In genomic region chr16:58801838-58802237, GRCh38 we compare ENCODE assay signal across 35 cellular contexts.
"Had no signal": no experiment of that assay in that cellular context is flagged by ENCODE, and none has a peak within 500 bp of the region (broad histone marks: within the 10 kb centered on the region; RNA-seq: fewer than 3 reads in every experiment).

No MANE protein-coding gene starts in this region.

- H3K4me3 ChIP-seq: MG63 had no signal

- H3K27ac ChIP-seq: KMS-11 had no signal

- H3K9ac ChIP-seq: KMS-11 had no signal

- DNase-seq: Karpas-422, Kasumi-1, MG63, MM.1S, MV-4-11, NCI-H1048, NCI-H1092, NCI-H1092 treated with DMSO at 0.1 percent for 48 hours, NCI-H1105, NCI-H1105 treated with DMSO at 0.1 percent for 48 hours, NCI-H1417, NCI-H1417 treated with DMSO at 0.1 percent for 48 hours, NCI-H1436, NCI-H1436 treated with DMSO at 0.1 percent for 48 hours, NCI-H146, NCI-H1694, NCI-H1694 treated with DMSO at 0.1 percent for 48 hours, NCI-H187, NCI-H187 treated with DMSO at 0.1 percent for 48 hours, NCI-H1930, NCI-H2029, NCI-H2029 treated with DMSO at 0.1 percent for 48 hours, NCI-H2081, NCI-H2081 treated with DMSO at 0.1 percent for 48 hours, NCI-H2107, NCI-H2171, NCI-H2171 treated with DMSO at 0.1 percent for 48 hours, NCI-H2227 treated with DMSO at 0.1 percent for 48 hours, NCI-H226, NCI-H345, NCI-H446, NCI-H446 treated with DMSO at 0.1 percent for 48 hours, NCI-H510A, NCI-H510A treated with DMSO at 0.1 percent for 48 hours had no signal

- H3K36me3 ChIP-seq: MG63 had no signal

- H3K27me3 ChIP-seq: MG63 had no signal

- H3K4me2 ChIP-seq: KMS-11 had no signal
